ENCODE assay signal across 24 cellular contexts in the genomic region with DNA sequence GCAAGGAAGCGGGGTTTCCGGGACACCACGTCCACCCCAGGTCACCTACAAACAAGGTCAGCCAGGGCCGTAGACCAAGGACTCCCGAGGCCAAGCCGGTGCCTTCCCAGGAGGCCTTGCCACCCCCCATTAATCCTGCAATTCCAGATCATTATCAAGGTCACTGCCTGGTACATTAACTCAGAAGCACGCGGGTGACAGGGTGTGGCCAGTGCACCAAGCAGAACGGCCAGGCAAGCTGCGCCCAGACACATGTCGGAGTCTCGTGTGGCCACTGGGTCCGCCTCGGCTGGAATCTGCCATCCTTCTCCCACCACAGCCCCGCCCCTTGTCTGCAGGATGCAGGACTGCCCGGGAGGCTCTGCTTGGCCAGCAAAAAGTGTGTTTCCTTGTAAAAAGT.
DNase-seq lines count a peak whose midpoint lies in the region; ATAC-seq, FAIRE-seq and TF ChIP-seq lines count a peak whose summit lies in the region.
"Had no signal": no experiment of that assay in that cellular context is flagged by ENCODE, and none has a peak within 500 bp of the region (broad histone marks: within the 10 kb centered on the region; RNA-seq: fewer than 3 reads in every experiment).

No MANE protein-coding gene starts in this region.

- H3K4me1 ChIP-seq in heart left ventricle = peaks cover 0 to 21% (median 4%) of the 10 kb centered on the region in 12 donors
- H3K4me1 ChIP-seq in right cardiac atrium (ENCODE audit: control insufficient read depth, insufficient read depth, low read length) = no peaks in the 10 kb centered on the region
- H3K4me1 ChIP-seq in kidney (ENCODE audit: control insufficient read depth in 1 of 2, insufficient read depth in 1 of 2, low read depth in 1 of 2, low read length in 2 of 2) = peaks cover 23 to 37% of the 10 kb centered on the region in 2 donors
- H3K4me1 ChIP-seq in pancreas = peaks cover 16 to 27% (median 19%) of the 10 kb centered on the region in 3 donors
- H3K4me1 ChIP-seq in tibial nerve = peaks cover 0 to 63% (median 30%) of the 10 kb centered on the region in 4 donors
- H3K4me1 ChIP-seq: breast epithelium, colonic mucosa, SJSA1 had no signal

- H3K9me3 ChIP-seq in heart left ventricle = no peaks in the 10 kb centered on the region
- no peaks in the 10 kb centered on the region for H3K9me3 ChIP-seq in right cardiac atrium (ENCODE audit: control insufficient read depth, low read length)
- H3K9me3 ChIP-seq in kidney (ENCODE audit: control insufficient read depth in 1 of 2, low read length in 2 of 2) = no peaks in the 10 kb centered on the region
- H3K9me3 ChIP-seq in pancreas = no peaks in the 10 kb centered on the region
- H3K9me3 ChIP-seq in tibial nerve = no peaks in the 10 kb centered on the region
- H3K9me3 ChIP-seq: breast epithelium, colonic mucosa, sigmoid colon, SJSA1 had no signal

- intact Hi-C loops in heart left ventricle (cut with DNase I) (no loop called here), right cardiac atrium (cut with DNase I) (no loop called here), kidney (cut with DNase I) (no loop called here), pancreas (cut with DNase I) (no loop called here), head of caudate nucleus (cut with DNase I) (no loop called here)

- peak in 3 of 4 donors; percentile 16 to 32 (median 18) for ATAC-seq in heart left ventricle
- no peak for ATAC-seq in right cardiac atrium
- ATAC-seq in pancreas = peak; percentile 61 to 80 (median 76)
- ATAC-seq in HG02884 (IDR thresholded peaks at IDR 0.05; ENCODE audit: unreplicated experiment) = no peak
- ATAC-seq: activated T-cell treated with anti-CD3 and anti-CD28 coated beads, Interleukin-2, amount 50 U/mL, for 4 hours; naive thymus-derived CD4-positive, alpha-beta T cell; stimulated activated naive CD8-positive, alpha-beta T cell treated with anti-CD3 and anti-CD28 coated beads, Interleukin-15, Interleukin-2, amounts not matched to agents 100 U/mL and 50 U/mL, for 24 hours had no signal

- peaks cover 0 to 5% (median 0%) of the 10 kb centered on the region in 9 donors for H3K27me3 ChIP-seq in heart left ventricle
- no peaks in the 10 kb centered on the region for H3K27me3 ChIP-seq in right cardiac atrium (ENCODE audit: control insufficient read depth, insufficient read depth)
- H3K27me3 ChIP-seq in pancreas = no peaks in the 10 kb centered on the region
- H3K27me3 ChIP-seq in tibial nerve = no peaks in the 10 kb centered on the region
- H3K27me3 ChIP-seq: colonic mucosa, SJSA1 had no signal

- H3K27ac ChIP-seq in heart left ventricle = no peak overlapping the region
- no peak overlapping the region for H3K27ac ChIP-seq in right cardiac atrium (ENCODE audit: low read length)
- H3K27ac ChIP-seq in kidney (ENCODE audit: low read depth in 2 of 2, low read length in 2 of 2) = peak overlapping the region; percentile 86 to 89
- peak overlapping the region; percentile 42 to 65 (median 60) for H3K27ac ChIP-seq in pancreas
- H3K27ac ChIP-seq in tibial nerve = peak overlapping the region in 3 of 4 donors; percentile 57 to 90 (median 88)
- H3K27ac ChIP-seq: breast epithelium, colonic mucosa, sigmoid colon, SJSA1 had no signal

- TF ChIP-seq CTCF in heart left ventricle (IDR thresholded peaks at IDR 0.05) (no peak), kidney (IDR thresholded peaks at IDR 0.05; ENCODE audit: borderline replicate concordance, extremely low read depth, insufficient read depth) (no peak), pancreas (IDR thresholded peaks at IDR 0.05) (no peak), tibial nerve (IDR thresholded peaks at IDR 0.05) (no peak)

- DNase-seq in heart left ventricle (no peak), right cardiac atrium (no peak), kidney (peak; percentile 94), pancreas (peak in 4 of 6 donors; percentile 58 to 75 (median 70)), tibial nerve (ENCODE audit: low spot score in 2 of 2) (no peak), head of caudate nucleus (no peak), T-helper 1 cell (no peak)
- DNase-seq: activated T-cell treated with anti-CD3 and anti-CD28 coated beads, Interleukin-2, amount 50 U/mL, for 4 hours; CD4-positive, alpha-beta T cell; colonic mucosa; effector memory CD4-positive, alpha-beta T cell; Kasumi-1; naive thymus-derived CD4-positive, alpha-beta T cell; NCI-H1436; NCI-H2081 treated with DMSO at 0.1 percent for 48 hours; NCI-H226; NCI-H774; sigmoid colon; stimulated activated CD4-positive, alpha-beta T cell treated with anti-CD3 and anti-CD28 coated beads, Interleukin-15, amount 100 ng/mL, for 24 hours; stimulated activated naive CD8-positive, alpha-beta T cell treated with anti-CD3 and anti-CD28 coated beads, Interleukin-15, Interleukin-2, amounts not matched to agents 100 U/mL and 50 U/mL, for 24 hours had no signal

- H3K9ac ChIP-seq in kidney (ENCODE audit: low read length in 2 of 2) = peak overlapping the region in 1 of 2 donors; percentile 71

- TF ChIP-seq EP300 in tibial nerve (IDR thresholded peaks at IDR 0.05) = no peak

- H3K4me3 ChIP-seq in heart left ventricle (no peak overlapping the region), right cardiac atrium (ENCODE audit: low read length) (no peak overlapping the region), kidney (ENCODE audit: low read length in 2 of 2) (no peak overlapping the region), pancreas (no peak overlapping the region), tibial nerve (no peak overlapping the region)
- H3K4me3 ChIP-seq: breast epithelium, colonic mucosa, sigmoid colon, SJSA1 had no signal

- no peaks in the 10 kb centered on the region for H3K36me3 ChIP-seq in heart left ventricle
- no peaks in the 10 kb centered on the region for H3K36me3 ChIP-seq in kidney (ENCODE audit: control insufficient read depth in 1 of 2, insufficient read depth in 2 of 2, low read length in 2 of 2)
- H3K36me3 ChIP-seq in pancreas = no peaks in the 10 kb centered on the region
- no peaks in the 10 kb centered on the region for H3K36me3 ChIP-seq in tibial nerve
- H3K36me3 ChIP-seq: breast epithelium, colonic mucosa, sigmoid colon, SJSA1 had no signal

- WGBS in heart left ventricle, 4 donors = 44 to 64% (median 48%) methylated on average over 12 to 16 of the region's 16 CpGs
- WGBS in right cardiac atrium = 69% methylated on average over 16 of the region's 16 CpGs
- WGBS in pancreas, 2 donors = 32 to 35% methylated on average over 16 of the region's 16 CpGs
- WGBS in tibial nerve, 2 donors = 43 to 50% methylated on average over 14 to 16 of the region's 16 CpGs

- FAIRE-seq in kidney (lab: Jason Lieb, UNC) (no peak), pancreas (lab: Jason Lieb, UNC) (no peak)
- FAIRE-seq: A204.1 had no signal

- TF ChIP-seq POLR2A in heart left ventricle (IDR thresholded peaks at IDR 0.05) (no peak), tibial nerve (IDR thresholded peaks at IDR 0.05) (no peak)

Comparison
In these comparisons a context has a peak if more than half of its experiments do, and no peak if none do; other contexts are left out.
1. ATAC-seq: peak in heart left ventricle (3 of 4) and pancreas (4 of 4); none in right cardiac atrium (0 of 2) and HG02884 (single experiment).
2. DNase-seq: peak in kidney (single experiment) and pancreas (4 of 6); none in heart left ventricle (0 of 5), right cardiac atrium (0 of 3), tibial nerve (0 of 2), head of caudate nucleus (0 of 42) and T-helper 1 cell (0 of 5).
3. H3K27ac ChIP-seq: peak in kidney (2 of 2), pancreas (4 of 4) and tibial nerve (3 of 4); none in heart left ventricle (0 of 12) and right cardiac atrium (single experiment).